Comparison of ENCODE assay signal across 1 cellular context in the genomic region with DNA sequence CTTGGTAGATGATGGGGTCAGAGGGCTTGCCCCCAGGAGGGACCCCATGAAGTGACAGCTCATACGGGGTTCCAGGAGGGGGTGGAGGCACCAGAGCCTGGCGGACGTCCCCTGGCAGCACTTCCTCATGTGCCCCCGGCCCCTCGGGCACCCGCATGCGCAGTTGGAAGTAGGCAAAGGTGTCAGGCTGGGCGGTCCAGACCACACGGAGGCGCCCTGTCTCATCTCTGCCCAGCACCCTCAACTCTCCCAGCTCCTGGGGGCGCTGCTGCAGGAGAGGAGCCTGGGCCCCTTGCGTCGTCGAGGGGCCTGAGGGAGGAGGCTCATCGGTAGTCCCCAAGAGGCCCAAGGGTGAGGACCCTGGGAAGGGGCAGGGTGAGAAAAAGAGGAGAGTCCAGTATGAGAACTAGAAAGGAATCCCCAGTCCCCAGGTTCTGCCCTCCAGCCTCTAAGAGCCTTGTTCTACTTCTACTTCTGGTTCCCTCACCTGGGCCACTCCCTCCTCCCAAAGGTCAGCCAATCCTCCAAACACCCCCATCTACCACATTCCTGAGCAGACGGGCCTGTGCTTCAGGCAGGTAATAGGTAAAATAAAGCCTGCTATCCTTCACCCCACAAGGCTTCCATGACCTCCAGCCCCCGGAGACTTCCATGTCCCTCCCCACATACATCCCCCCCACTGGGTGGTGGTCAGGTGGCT.
TF ChIP-seq lines count a peak whose summit lies in the region.

No MANE protein-coding gene starts in this region.

TF ChIP-seq in K562, 482 proteins besides CTCF, POLR2A, EP300 and RAD21 (continues in another document):
- 0 out of 2 replicates have a peak, but pooled peaks have one; percentile 20 for TF ChIP-seq SMARCE1 (IDR thresholded peaks at IDR 0.05)
- 0 out of 2 replicates have a peak, but pooled peaks have one; percentile 49 for TF ChIP-seq ZBTB2 (IDR thresholded peaks at IDR 0.05)
- TF ChIP-seq ZNF707 (CRISPR knock-in tag; conservative IDR thresholded peaks at IDR 0.05) = no peak
- no peak for TF ChIP-seq ZNF766 (CRISPR knock-in tag; conservative IDR thresholded peaks at IDR 0.05)
- no peak for TF ChIP-seq GABPA (tag; conservative IDR thresholded peaks at IDR 0.05; ENCODE audit: low read depth)
- peak; percentile 47; the same call in 1 of the 2 replicates for TF ChIP-seq L3MBTL2 (IDR thresholded peaks at IDR 0.05)
- TF ChIP-seq, protein P1, sequence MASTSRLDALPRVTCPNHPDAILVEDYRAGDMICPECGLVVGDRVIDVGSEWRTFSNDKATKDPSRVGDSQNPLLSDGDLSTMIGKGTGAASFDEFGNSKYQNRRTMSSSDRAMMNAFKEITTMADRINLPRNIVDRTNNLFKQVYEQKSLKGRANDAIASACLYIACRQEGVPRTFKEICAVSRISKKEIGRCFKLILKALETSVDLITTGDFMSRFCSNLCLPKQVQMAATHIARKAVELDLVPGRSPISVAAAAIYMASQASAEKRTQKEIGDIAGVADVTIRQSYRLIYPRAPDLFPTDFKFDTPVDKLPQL (IDR thresholded peaks at IDR 0.05; ENCODE audit: extremely low read depth, insufficient read length) = no peak
- peak; percentile 55; the same call in 1 of the 2 replicates for TF ChIP-seq ZBTB7A (IDR thresholded peaks at IDR 0.05; ENCODE audit: borderline replicate concordance, control insufficient read depth, low read depth, low read length)
- TF ChIP-seq, protein P2, sequence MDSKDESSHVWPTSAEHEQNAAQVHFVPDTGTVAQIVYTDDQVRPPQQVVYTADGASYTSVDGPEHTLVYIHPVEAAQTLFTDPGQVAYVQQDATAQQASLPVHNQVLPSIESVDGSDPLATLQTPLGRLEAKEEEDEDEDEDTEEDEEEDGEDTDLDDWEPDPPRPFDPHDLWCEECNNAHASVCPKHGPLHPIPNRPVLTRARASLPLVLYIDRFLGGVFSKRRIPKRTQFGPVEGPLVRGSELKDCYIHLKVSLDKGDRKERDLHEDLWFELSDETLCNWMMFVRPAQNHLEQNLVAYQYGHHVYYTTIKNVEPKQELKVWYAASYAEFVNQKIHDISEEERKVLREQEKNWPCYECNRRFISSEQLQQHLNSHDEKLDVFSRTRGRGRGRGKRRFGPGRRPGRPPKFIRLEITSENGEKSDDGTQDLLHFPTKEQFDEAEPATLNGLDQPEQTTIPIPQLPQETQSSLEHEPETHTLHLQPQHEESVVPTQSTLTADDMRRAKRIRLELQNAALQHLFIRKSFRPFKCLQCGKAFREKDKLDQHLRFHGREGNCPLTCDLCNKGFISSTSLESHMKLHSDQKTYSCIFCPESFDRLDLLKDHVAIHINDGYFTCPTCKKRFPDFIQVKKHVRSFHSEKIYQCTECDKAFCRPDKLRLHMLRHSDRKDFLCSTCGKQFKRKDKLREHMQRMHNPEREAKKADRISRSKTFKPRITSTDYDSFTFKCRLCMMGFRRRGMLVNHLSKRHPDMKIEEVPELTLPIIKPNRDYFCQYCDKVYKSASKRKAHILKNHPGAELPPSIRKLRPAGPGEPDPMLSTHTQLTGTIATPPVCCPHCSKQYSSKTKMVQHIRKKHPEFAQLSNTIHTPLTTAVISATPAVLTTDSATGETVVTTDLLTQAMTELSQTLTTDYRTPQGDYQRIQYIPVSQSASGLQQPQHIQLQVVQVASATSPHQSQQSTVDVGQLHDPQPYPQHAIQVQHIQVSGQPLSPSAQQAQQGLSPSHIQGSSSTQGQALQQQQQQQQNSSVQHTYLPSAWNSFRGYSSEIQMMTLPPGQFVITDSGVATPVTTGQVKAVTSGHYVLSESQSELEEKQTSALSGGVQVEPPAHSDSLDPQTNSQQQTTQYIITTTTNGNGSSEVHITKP (IDR thresholded peaks at IDR 0.05; ENCODE audit: partially characterized antibody) = peak; percentile 13
- TF ChIP-seq PHF21A (IDR thresholded peaks at IDR 0.05; ENCODE audit: borderline replicate concordance, low read depth) = no peak
- TF ChIP-seq MTA3 (IDR thresholded peaks at IDR 0.05; ENCODE audit: borderline replicate concordance) = peak; percentile 34; the same call in 1 of the 2 replicates
- TF ChIP-seq, protein P3, sequence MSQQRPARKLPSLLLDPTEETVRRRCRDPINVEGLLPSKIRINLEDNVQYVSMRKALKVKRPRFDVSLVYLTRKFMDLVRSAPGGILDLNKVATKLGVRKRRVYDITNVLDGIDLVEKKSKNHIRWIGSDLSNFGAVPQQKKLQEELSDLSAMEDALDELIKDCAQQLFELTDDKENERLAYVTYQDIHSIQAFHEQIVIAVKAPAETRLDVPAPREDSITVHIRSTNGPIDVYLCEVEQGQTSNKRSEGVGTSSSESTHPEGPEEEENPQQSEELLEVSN (IDR thresholded peaks at IDR 0.05; ENCODE audit: borderline replicate concordance in 1 of 2, extremely low read depth in 1 of 2, insufficient read depth in 1 of 2, insufficient read length in 1 of 2, low read depth in 1 of 2, low read length in 1 of 2, poor library complexity in 1 of 2, severe bottlenecking in 1 of 2) = peak in 1 of 2 experiments; percentile 21
- no peak for TF ChIP-seq TAF9B (IDR thresholded peaks at IDR 0.05; ENCODE audit: partially characterized antibody)
- TF ChIP-seq SMARCA4 (IDR thresholded peaks at IDR 0.05) = peak; percentile 35; the same call in 1 of the 2 replicates
- TF ChIP-seq, protein P4, sequence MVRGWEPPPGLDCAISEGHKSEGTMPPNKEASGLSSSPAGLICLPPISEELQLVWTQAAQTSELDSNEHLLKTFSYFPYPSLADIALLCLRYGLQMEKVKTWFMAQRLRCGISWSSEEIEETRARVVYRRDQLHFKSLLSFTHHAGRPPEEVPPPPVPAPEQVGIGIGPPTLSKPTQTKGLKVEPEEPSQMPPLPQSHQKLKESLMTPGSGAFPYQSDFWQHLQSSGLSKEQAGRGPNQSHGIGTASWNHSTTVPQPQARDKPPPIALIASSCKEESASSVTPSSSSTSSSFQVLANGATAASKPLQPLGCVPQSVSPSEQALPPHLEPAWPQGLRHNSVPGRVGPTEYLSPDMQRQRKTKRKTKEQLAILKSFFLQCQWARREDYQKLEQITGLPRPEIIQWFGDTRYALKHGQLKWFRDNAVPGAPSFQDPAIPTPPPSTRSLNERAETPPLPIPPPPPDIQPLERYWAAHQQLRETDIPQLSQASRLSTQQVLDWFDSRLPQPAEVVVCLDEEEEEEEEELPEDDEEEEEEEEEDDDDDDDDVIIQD (CRISPR knock-in tag; IDR thresholded peaks at IDR 0.05) = no peak
- no peak for TF ChIP-seq RNF2 (IDR thresholded peaks at IDR 0.05)
- TF ChIP-seq AFF4 (CRISPR knock-in tag; IDR thresholded peaks at IDR 0.05) = no peak
- no peak for TF ChIP-seq NR2C2 (CRISPR knock-in tag; IDR thresholded peaks at IDR 0.05)
- TF ChIP-seq NR2C2 (tag; IDR thresholded peaks at IDR 0.05) = 0 out of 2 replicates have a peak, but pooled peaks have one; percentile 12
- TF ChIP-seq RB1 (IDR thresholded peaks at IDR 0.05; ENCODE audit: low read depth) = 0 out of 2 replicates have a peak, but pooled peaks have one; percentile 21
- TF ChIP-seq, protein P5, sequence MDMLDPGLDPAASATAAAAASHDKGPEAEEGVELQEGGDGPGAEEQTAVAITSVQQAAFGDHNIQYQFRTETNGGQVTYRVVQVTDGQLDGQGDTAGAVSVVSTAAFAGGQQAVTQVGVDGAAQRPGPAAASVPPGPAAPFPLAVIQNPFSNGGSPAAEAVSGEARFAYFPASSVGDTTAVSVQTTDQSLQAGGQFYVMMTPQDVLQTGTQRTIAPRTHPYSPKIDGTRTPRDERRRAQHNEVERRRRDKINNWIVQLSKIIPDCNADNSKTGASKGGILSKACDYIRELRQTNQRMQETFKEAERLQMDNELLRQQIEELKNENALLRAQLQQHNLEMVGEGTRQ (CRISPR knock-in tag; IDR thresholded peaks at IDR 0.05) = 0 out of 2 replicates have a peak, but pooled peaks have one; percentile 4
- peak; percentile 85 to 88 for TF ChIP-seq NRF1 (conservative IDR thresholded peaks at IDR 0.05 in 1 of 2, IDR thresholded peaks at IDR 0.05 in 1 of 2)
- TF ChIP-seq ATF6 (CRISPR knock-in tag; IDR thresholded peaks at IDR 0.05) = no peak
- TF ChIP-seq, protein P6, sequence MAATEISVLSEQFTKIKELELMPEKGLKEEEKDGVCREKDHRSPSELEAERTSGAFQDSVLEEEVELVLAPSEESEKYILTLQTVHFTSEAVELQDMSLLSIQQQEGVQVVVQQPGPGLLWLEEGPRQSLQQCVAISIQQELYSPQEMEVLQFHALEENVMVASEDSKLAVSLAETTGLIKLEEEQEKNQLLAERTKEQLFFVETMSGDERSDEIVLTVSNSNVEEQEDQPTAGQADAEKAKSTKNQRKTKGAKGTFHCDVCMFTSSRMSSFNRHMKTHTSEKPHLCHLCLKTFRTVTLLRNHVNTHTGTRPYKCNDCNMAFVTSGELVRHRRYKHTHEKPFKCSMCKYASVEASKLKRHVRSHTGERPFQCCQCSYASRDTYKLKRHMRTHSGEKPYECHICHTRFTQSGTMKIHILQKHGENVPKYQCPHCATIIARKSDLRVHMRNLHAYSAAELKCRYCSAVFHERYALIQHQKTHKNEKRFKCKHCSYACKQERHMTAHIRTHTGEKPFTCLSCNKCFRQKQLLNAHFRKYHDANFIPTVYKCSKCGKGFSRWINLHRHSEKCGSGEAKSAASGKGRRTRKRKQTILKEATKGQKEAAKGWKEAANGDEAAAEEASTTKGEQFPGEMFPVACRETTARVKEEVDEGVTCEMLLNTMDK (IDR thresholded peaks at IDR 0.05; ENCODE audit: borderline replicate concordance, insufficient read depth, low read depth, low read length, poor library complexity, severe bottlenecking) = peak; percentile 97
- no peak for TF ChIP-seq CBX5 (IDR thresholded peaks at IDR 0.05; ENCODE audit: borderline replicate concordance, low read depth)
- TF ChIP-seq HCFC1 (IDR thresholded peaks at IDR 0.05; ENCODE audit: low read depth, low read length) = peak; percentile 17; the same call in 1 of the 2 replicates
- TF ChIP-seq YY1 (IDR thresholded peaks at IDR 0.05; ENCODE audit: borderline replicate concordance in 1 of 3, control insufficient read depth in 1 of 3, extremely low read depth in 1 of 3, insufficient read depth in 3 of 3, insufficient read length in 1 of 3, insufficient replicate concordance in 2 of 3, low read depth in 1 of 3, low read length in 2 of 3) = peak in 1 of 3 experiments; percentile 6
- no peak for TF ChIP-seq ZNF655 (CRISPR knock-in tag; IDR thresholded peaks at IDR 0.05)
- 0 out of 2 replicates have a peak, but pooled peaks have one; percentile 22 for TF ChIP-seq NFIC (IDR thresholded peaks at IDR 0.05)
- TF ChIP-seq ESRRA (IDR thresholded peaks at IDR 0.05; ENCODE audit: borderline replicate concordance, low read depth) = 0 out of 2 replicates have a peak, but pooled peaks have one; percentile 11
